ENCODE assay signal across 8 cellular contexts in genomic region chr13:40986328-40986856, GRCh38. TPM values are rescaled to one million over a fixed set of nuclear protein-coding genes. Genes with fewer than 3 reads are reported as not detected.
A peak's percentile ranks its signal among the peaks of the same experiment; 100 is the strongest.
DNase-seq lines count a peak whose midpoint lies in the region; ATAC-seq lines count a peak whose summit lies in the region.

No MANE protein-coding gene starts in this region.

- H3K27ac Mint-ChIP-seq in T-helper 17 cell: peak overlapping the region; percentile 98
- H3K27ac Mint-ChIP-seq in stimulated activated memory B cell treated with anti-CD40 and anti-IgM and Interleukin-4, amounts not matched to agents 10 μg/mL and 1 μg/mL and 100 μg/mL, for 72 hours: peak overlapping the region; percentile 80

- H3K4me1 Mint-ChIP-seq in T-helper 17 cell: peaks cover 44% of the 10 kb centered on the region
- peaks cover 52% of the 10 kb centered on the region for H3K4me1 Mint-ChIP-seq in stimulated activated memory B cell treated with anti-CD40 and anti-IgM and Interleukin-4, amounts not matched to agents 10 μg/mL and 1 μg/mL and 100 μg/mL, for 72 hours

- no peaks in the 10 kb centered on the region for H3K27me3 Mint-ChIP-seq in T-helper 17 cell
- no peaks in the 10 kb centered on the region for H3K27me3 Mint-ChIP-seq in stimulated activated memory B cell treated with anti-CD40 and anti-IgM and Interleukin-4, amounts not matched to agents 10 μg/mL and 1 μg/mL and 100 μg/mL, for 72 hours

- no peaks in the 10 kb centered on the region for H3K9me3 ChIP-seq in T-helper 17 cell (ENCODE audit: control insufficient read depth, low read length, poor library complexity, severe bottlenecking)

- no peaks in the 10 kb centered on the region for H3K36me3 Mint-ChIP-seq in T-helper 17 cell (ENCODE audit: low read depth)
- peaks cover 14% of the 10 kb centered on the region for H3K36me3 Mint-ChIP-seq in stimulated activated memory B cell treated with anti-CD40 and anti-IgM and Interleukin-4, amounts not matched to agents 10 μg/mL and 1 μg/mL and 100 μg/mL, for 72 hours

- no peaks in the 10 kb centered on the region for H3K9me3 Mint-ChIP-seq in stimulated activated memory B cell treated with anti-CD40 and anti-IgM and Interleukin-4, amounts not matched to agents 10 μg/mL and 1 μg/mL and 100 μg/mL, for 72 hours

- DNase-seq in DMS 273 (lab: John Stamatoyannopoulos, UW; ENCODE audit: unreplicated experiment) (peak; percentile 8), DMS 273 treated with DMSO at 0.1 percent for 48 hours (lab: John Stamatoyannopoulos, UW) (no peak), T-helper 17 cell (no peak), globus pallidus (ENCODE audit: low spot score) (peak; percentile 72), NCI-H2227 treated with DMSO at 0.1 percent for 48 hours (lab: John Stamatoyannopoulos, UW) (no peak), SKM-1 treated with dmso at 0.1 percent for 144 hours (lab: John Stamatoyannopoulos, UW; ENCODE audit: unreplicated experiment) (no peak), HuH-7.5 (ENCODE audit: low spot score) (no peak)

- peak overlapping the region; percentile 89 for H3K4me3 Mint-ChIP-seq in T-helper 17 cell
- peak overlapping the region; percentile 76 for H3K4me3 Mint-ChIP-seq in stimulated activated memory B cell treated with anti-CD40 and anti-IgM and Interleukin-4, amounts not matched to agents 10 μg/mL and 1 μg/mL and 100 μg/mL, for 72 hours

- ATAC-seq in T-helper 17 cell: no peak
- ATAC-seq in stimulated activated memory B cell treated with anti-CD40 and anti-IgM and Interleukin-4, amounts not matched to agents 10 μg/mL and 1 μg/mL and 100 μg/mL, for 72 hours: no peak

RNA-seq across cellular contexts. Expression of gene ELF1, which starts 32.7 kb away (rescaled TPM):
- 100 to 1,000 TPM; 197 to 232 TPM for total RNA-seq in T-helper 17 cell

Comparison
In these comparisons a context has a peak if more than half of its experiments do, and no peak if none do; other contexts are left out.
1. DNase-seq: peak in DMS 273 (single experiment) and globus pallidus (single experiment); none in DMS 273 treated with DMSO at 0.1 percent for 48 hours (single experiment), T-helper 17 cell (0 of 3), NCI-H2227 treated with DMSO at 0.1 percent for 48 hours (single experiment), SKM-1 treated with dmso at 0.1 percent for 144 hours (single experiment) and HuH-7.5 (single experiment).